ENCODE assay signal across 9 cellular contexts in genomic region chr22:47090591-47091240, GRCh38.
DNase-seq lines count a peak whose midpoint lies in the region; ATAC-seq and TF ChIP-seq lines count a peak whose summit lies in the region.
"Had no signal": no experiment of that assay in that cellular context is flagged by ENCODE, and none has a peak within 500 bp of the region (broad histone marks: within the 10 kb centered on the region; RNA-seq: fewer than 3 reads in every experiment).

No MANE protein-coding gene starts in this region.

- H3F3A ChIP-seq in GM23338 (replicated peaks; ENCODE audit: low read depth): no peaks in the 10 kb centered on the region

- H3K79me2 ChIP-seq in GM23338 (replicated peaks; ENCODE audit: insufficient read depth): no peaks in the 10 kb centered on the region

- peak; percentile 69 for DNase-seq in GM23338 (ENCODE audit: low spot score)
- no peak for DNase-seq in activated B cell treated with CpG ODN at 0.5 μM for 24 hours
- peak; percentile 57 for DNase-seq in fibroblast of peridontal ligament (ENCODE audit: extremely low read depth)
- DNase-seq in skeletal muscle cell (ENCODE audit: low read depth): no peak
- no peak for DNase-seq in NCI-H774 (lab: John Stamatoyannopoulos, UW)
- no peak for DNase-seq in NCI-H2107 (lab: John Stamatoyannopoulos, UW)
- no peak for DNase-seq in COLO829 (ENCODE audit: low spot score)

- H4K20me1 ChIP-seq in GM23338 (replicated peaks; ENCODE audit: insufficient read depth): no peaks in the 10 kb centered on the region

- no peaks in the 10 kb centered on the region for H3K27me3 ChIP-seq in GM23338 (ENCODE audit: insufficient read depth)
- H3K27me3 ChIP-seq: ovary had no signal

- CTCF ChIA-PET in activated B cell treated with CpG ODN at 0.5 μM for 24 hours (lab: Charles Lee): no interaction called here

- no peak overlapping the region for H2AFZ ChIP-seq in GM23338

- H3K27ac ChIP-seq in GM23338 (ENCODE audit: low read depth): no peak overlapping the region

- POLR2A ChIA-PET in activated B cell treated with CpG ODN at 0.5 μM for 24 hours (lab: Charles Lee): no interaction called here

- H3K4me3 ChIP-seq in GM23338 (peak overlapping the region; percentile 62), skeletal muscle cell (ENCODE audit: low read depth, low read length) (peak overlapping the region; percentile 46)
- H3K4me3 ChIP-seq: ovary had no signal

- intact Hi-C loops in activated B cell treated with CpG ODN at 0.5 μM for 24 hours (cut with micrococcal nuclease): no loop called here

- H3K27ac Mint-ChIP-seq in GM23338: no peak overlapping the region
- H3K27ac Mint-ChIP-seq in activated B cell treated with CpG ODN at 0.5 μM for 24 hours: peak overlapping the region; percentile 32

- H3K4me3 Mint-ChIP-seq in GM23338 (peak overlapping the region; percentile 76), activated B cell treated with CpG ODN at 0.5 μM for 24 hours (peak overlapping the region; percentile 62)

- H3K9me2 ChIP-seq in GM23338 (ENCODE audit: insufficient read depth): no peaks in the 10 kb centered on the region

- H3K4me1 Mint-ChIP-seq in GM23338 (peaks cover 28% of the 10 kb centered on the region), activated B cell treated with CpG ODN at 0.5 μM for 24 hours (peaks cover 43% of the 10 kb centered on the region)

- ATAC-seq in GM23338 (peak; percentile 58), activated B cell treated with CpG ODN at 0.5 μM for 24 hours (ENCODE audit: low read depth) (no peak), GM19467 (IDR thresholded peaks at IDR 0.05; ENCODE audit: unreplicated experiment) (no peak)

- H3K36me3 Mint-ChIP-seq in GM23338 (ENCODE audit: low read depth): peaks cover 10% of the 10 kb centered on the region; the same call in 1 of the 3 replicates
- peaks cover 35% of the 10 kb centered on the region for H3K36me3 Mint-ChIP-seq in activated B cell treated with CpG ODN at 0.5 μM for 24 hours (ENCODE audit: low read depth)

- TF ChIP-seq CTCF in GM23338 (conservative IDR thresholded peaks at IDR 0.05; ENCODE audit: low read depth in 2 of 2) (no peak), activated B cell treated with CpG ODN at 0.5 μM for 24 hours (IDR thresholded peaks at IDR 0.05) (no peak)

- H3K36me3 ChIP-seq in GM23338 (ENCODE audit: insufficient read depth): no peaks in the 10 kb centered on the region
- H3K36me3 ChIP-seq: ovary had no signal

- peaks cover 13% of the 10 kb centered on the region for H3K9me3 Mint-ChIP-seq in GM23338
- no peaks in the 10 kb centered on the region for H3K9me3 Mint-ChIP-seq in activated B cell treated with CpG ODN at 0.5 μM for 24 hours

- peak overlapping the region; percentile 83 for H3K4me2 ChIP-seq in GM23338

- peaks cover 21% of the 10 kb centered on the region; the same call in 1 of the 2 replicates for H3K4me1 ChIP-seq in GM23338 (ENCODE audit: insufficient read depth)

- peaks cover 3% of the 10 kb centered on the region for H3K27me3 Mint-ChIP-seq in GM23338 (ENCODE audit: insufficient read depth, low read depth, poor library complexity)
- H3K27me3 Mint-ChIP-seq in activated B cell treated with CpG ODN at 0.5 μM for 24 hours: no peaks in the 10 kb centered on the region

TF ChIP-seq in GM23338, 12 proteins besides CTCF, POLR2A, EP300 and RAD21 (continues in another document):
- TF ChIP-seq POLR2AphosphoS5 (IDR thresholded peaks at IDR 0.05; ENCODE audit: low read depth) (no peak), EZH2phosphoT487 (IDR thresholded peaks at IDR 0.05; ENCODE audit: unreplicated experiment) (no peak), STAT1 (IDR thresholded peaks at IDR 0.05; ENCODE audit: unreplicated experiment) (no peak), ZNF462 (CRISPR knock-in tag; IDR thresholded peaks at IDR 0.05) (no peak), JUNB (IDR thresholded peaks at IDR 0.05; ENCODE audit: unreplicated experiment) (no peak), ETS1 (IDR thresholded peaks at IDR 0.05) (no peak), EZH2 (IDR thresholded peaks at IDR 0.05; ENCODE audit: low read depth, unreplicated experiment) (no peak)

Comparison
In these comparisons a context has a peak if more than half of its experiments do, and no peak if none do; other contexts are left out.
1. DNase-seq: peak in GM23338 (single experiment) and fibroblast of peridontal ligament (single experiment); none in activated B cell treated with CpG ODN at 0.5 μM for 24 hours (single experiment), skeletal muscle cell (single experiment), NCI-H774 (single experiment), NCI-H2107 (single experiment) and COLO829 (single experiment).